30 cellular contexts compared by ENCODE assay signal in genomic region chr1:59936358-59936821, GRCh38. TPM values are rescaled to one million over a fixed set of nuclear protein-coding genes. Genes with fewer than 3 reads are reported as not detected.
"Had no signal": no experiment of that assay in that cellular context is flagged by ENCODE, and none has a peak within 500 bp of the region (broad histone marks: within the 10 kb centered on the region; RNA-seq: fewer than 3 reads in every experiment).

No MANE protein-coding gene starts in this region.

- H3K27ac ChIP-seq: ascending aorta, breast epithelium, cardiac muscle cell, colonic mucosa, epithelial cell of prostate, esophagus squamous epithelium, gastroesophageal sphincter had no signal

- H3K27me3 ChIP-seq: ascending aorta, breast epithelium, cardiac muscle cell, colonic mucosa had no signal

- ATAC-seq: activated naive CD4-positive, alpha-beta T cell treated with anti-CD3 and anti-CD28 coated beads, Interleukin-2, amount 50 U/mL, for 72 hours; activated T-cell treated with anti-CD3 and anti-CD28 coated beads, Interleukin-2, amount 50 U/mL, for 72 hours; gastroesophageal sphincter; T-helper 17 cell; WTC11 had no signal

- FAIRE-seq: endometrium, endothelial cell of umbilical vein had no signal

- DNase-seq: activated CD4-positive, alpha-beta memory T cell treated with anti-CD3 and anti-CD28 coated beads, Interleukin-2, amount 10 ng/mL, durations not matched to agents 7 days and 5 days; activated CD4-positive, alpha-beta T cell treated with anti-CD3 and anti-CD28 coated beads for 1 hour; activated CD4-positive, alpha-beta T cell treated with anti-CD3 and anti-CD28 coated beads for 4 hours; activated CD4-positive, alpha-beta T cell treated with anti-CD3 and anti-CD28 coated beads, Interleukin-2, amount 10 ng/mL, durations not matched to agents 7 days and 5 days; activated CD4-positive, alpha-beta T cell treated with anti-CD3 and anti-CD28 coated beads, Interleukin-2, amount 50 U/mL, for 4 hours; activated CD8-positive, alpha-beta memory T cell treated with anti-CD3 and anti-CD28 coated beads, Interleukin-2, amount 50 U/mL, for 48 hours; activated gamma-delta T cell; activated naive CD4-positive, alpha-beta T cell; activated naive CD4-positive, alpha-beta T cell treated with anti-CD3 and anti-CD28 coated beads, Interleukin-2, amount 10 ng/mL, durations not matched to agents 7 days and 5 days; activated naive CD8-positive, alpha-beta T cell treated with anti-CD3 and anti-CD28 coated beads, Interleukin-2, amount 10 ng/mL, durations not matched to agents 7 days and 5 days; activated T-cell treated with anti-CD3 and anti-CD28 coated beads for 4 hours; activated T-cell treated with anti-CD3 and anti-CD28 coated beads, Interleukin-2, amount 50 U/mL, for 24 hours; activated T-cell treated with anti-CD3 and anti-CD28 coated beads, Interleukin-2, amount 50 U/mL, for 72 hours; central memory CD4-positive, alpha-beta T cell; cerebellar nuclear complex; colonic mucosa; effector CD8-positive, alpha-beta T cell; esophagus squamous epithelium; foreskin melanocyte; T-helper 1 cell; T-helper 17 cell had no signal

- H3K36me3 ChIP-seq: ascending aorta, breast epithelium, cardiac muscle cell, colonic mucosa, esophagus squamous epithelium, gastroesophageal sphincter had no signal

- H3K9me3 ChIP-seq: ascending aorta, colonic mucosa, esophagus squamous epithelium had no signal

- H3K4me3 ChIP-seq: ascending aorta, breast epithelium, cardiac muscle cell, colonic mucosa, esophagus squamous epithelium, gastroesophageal sphincter had no signal

- H3K4me1 ChIP-seq: ascending aorta, breast epithelium, colonic mucosa, esophagus squamous epithelium, gastroesophageal sphincter had no signal

RNA-seq across cellular contexts. Expression of gene CYP2J2, which starts 9.8 kb away (rescaled TPM):
- total RNA-seq: ascending aorta had no signal
